In the genomic region with DNA sequence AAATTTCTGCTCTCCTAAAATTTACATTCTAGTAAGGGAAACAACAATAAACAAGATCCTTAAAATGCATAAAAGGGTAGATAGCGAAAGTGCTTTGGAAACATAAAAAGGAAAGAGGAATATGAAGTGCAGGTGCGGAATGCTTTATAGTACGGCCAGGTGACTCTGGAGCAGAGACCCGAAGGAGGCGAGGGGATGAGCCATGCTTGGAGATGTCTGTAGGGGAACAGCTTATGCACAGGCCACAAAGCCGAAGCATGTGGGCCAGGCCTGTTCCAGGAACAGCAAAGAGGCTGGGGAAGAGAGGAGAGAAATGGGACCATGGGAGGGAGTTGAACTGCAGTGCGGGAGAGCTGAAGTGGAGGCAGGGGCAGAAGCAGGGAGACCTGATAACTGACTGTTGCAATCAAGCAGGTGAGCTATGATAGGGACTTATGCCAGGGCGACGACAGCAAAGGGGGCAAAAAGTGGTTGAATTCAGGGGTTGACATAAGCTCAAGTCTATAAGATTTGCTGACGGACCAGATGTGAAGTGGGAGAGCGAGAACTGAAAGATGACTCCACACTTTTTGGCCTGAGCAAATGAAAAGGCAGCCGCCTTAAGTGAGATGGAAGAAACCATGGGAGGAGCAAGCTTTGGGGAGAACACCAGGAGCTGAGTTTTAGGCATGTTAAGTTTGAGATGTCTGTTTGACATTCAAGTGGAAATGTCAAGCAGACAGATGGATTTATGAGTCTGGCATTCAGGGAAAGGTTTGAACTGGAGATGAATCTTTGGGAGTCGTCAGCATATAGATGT, we compare ENCODE assay signal across 8 cellular contexts.
DNase-seq lines count a peak whose midpoint lies in the region; ATAC-seq lines count a peak whose summit lies in the region.

No MANE protein-coding gene starts in this region.

- H3K4me1 Mint-ChIP-seq in activated CD8-positive, alpha-beta T cell treated with anti-CD3 and anti-CD28 coated beads, Interleukin-2, amount 10 ng/mL, durations not matched to agents 7 days and 5 days (ENCODE audit: low read depth), result peaks cover 27% of the 10 kb centered on the region
- peaks cover 50% of the 10 kb centered on the region for H3K4me1 Mint-ChIP-seq in stimulated activated memory B cell treated with anti-CD40 and anti-IgM and Interleukin-4, amounts not matched to agents 10 μg/mL and 1 μg/mL and 100 μg/mL, for 72 hours

- peak overlapping the region; percentile 89 for H3K27ac Mint-ChIP-seq in activated CD8-positive, alpha-beta T cell treated with anti-CD3 and anti-CD28 coated beads, Interleukin-2, amount 10 ng/mL, durations not matched to agents 7 days and 5 days
- peak overlapping the region; percentile 87 for H3K27ac Mint-ChIP-seq in stimulated activated memory B cell treated with anti-CD40 and anti-IgM and Interleukin-4, amounts not matched to agents 10 μg/mL and 1 μg/mL and 100 μg/mL, for 72 hours

- H3K9me3 Mint-ChIP-seq in activated CD8-positive, alpha-beta T cell treated with anti-CD3 and anti-CD28 coated beads, Interleukin-2, amount 10 ng/mL, durations not matched to agents 7 days and 5 days (ENCODE audit: insufficient read depth), result no peaks in the 10 kb centered on the region
- no peaks in the 10 kb centered on the region for H3K9me3 Mint-ChIP-seq in stimulated activated memory B cell treated with anti-CD40 and anti-IgM and Interleukin-4, amounts not matched to agents 10 μg/mL and 1 μg/mL and 100 μg/mL, for 72 hours

- H3K4me3 Mint-ChIP-seq in activated CD8-positive, alpha-beta T cell treated with anti-CD3 and anti-CD28 coated beads, Interleukin-2, amount 10 ng/mL, durations not matched to agents 7 days and 5 days, result peak overlapping the region; percentile 91
- peak overlapping the region; percentile 87 for H3K4me3 Mint-ChIP-seq in stimulated activated memory B cell treated with anti-CD40 and anti-IgM and Interleukin-4, amounts not matched to agents 10 μg/mL and 1 μg/mL and 100 μg/mL, for 72 hours

- no peaks in the 10 kb centered on the region for H3K27me3 ChIP-seq in iPS-15b (ENCODE audit: control insufficient read depth, insufficient read depth, low read length)

- H3K36me3 Mint-ChIP-seq in activated CD8-positive, alpha-beta T cell treated with anti-CD3 and anti-CD28 coated beads, Interleukin-2, amount 10 ng/mL, durations not matched to agents 7 days and 5 days (ENCODE audit: low read depth), result peaks cover 27% of the 10 kb centered on the region
- peaks cover 19% of the 10 kb centered on the region for H3K36me3 Mint-ChIP-seq in stimulated activated memory B cell treated with anti-CD40 and anti-IgM and Interleukin-4, amounts not matched to agents 10 μg/mL and 1 μg/mL and 100 μg/mL, for 72 hours

- DNase-seq in DMS53 (lab: John Stamatoyannopoulos, UW), result peak; percentile 51
- DNase-seq in DMS53 treated with DMSO at 0.1 percent for 48 hours (lab: John Stamatoyannopoulos, UW; ENCODE audit: unreplicated experiment), result no peak
- DNase-seq in activated CD8-positive, alpha-beta T cell treated with anti-CD3 and anti-CD28 coated beads, Interleukin-2, amount 10 ng/mL, durations not matched to agents 7 days and 5 days, result no peak
- DNase-seq in sciatic nerve (ENCODE audit: low spot score), result no peak
- DNase-seq in activated CD8-positive, alpha-beta memory T cell treated with anti-CD3 and anti-CD28 coated beads, Interleukin-2, amount 50 U/mL, for 4 hours, result no peak

- H3K9me3 ChIP-seq in iPS-15b (ENCODE audit: control insufficient read depth, insufficient read depth, low read length), result no peaks in the 10 kb centered on the region

- no peaks in the 10 kb centered on the region for H3K36me3 ChIP-seq in iPS-15b (ENCODE audit: control insufficient read depth, insufficient read depth, low read length)

- no peak overlapping the region for H3K9ac ChIP-seq in iPS-15b (ENCODE audit: low read depth, low read length)

- CTCF ChIA-PET in activated CD8-positive, alpha-beta T cell treated with anti-CD3 and anti-CD28 coated beads, Interleukin-2, amount 10 ng/mL, durations not matched to agents 7 days and 5 days (lab: Charles Lee), result interaction anchor here (0.8 to 1.0 kb wide), 4 partner anchors 56 to 61 kb away, joined by 3 to 4 read pairs (median 3); no protein-coding TSS in a partner anchor

- H3K27me3 Mint-ChIP-seq in activated CD8-positive, alpha-beta T cell treated with anti-CD3 and anti-CD28 coated beads, Interleukin-2, amount 10 ng/mL, durations not matched to agents 7 days and 5 days (ENCODE audit: low read depth), result peaks cover 12% of the 10 kb centered on the region
- H3K27me3 Mint-ChIP-seq in stimulated activated memory B cell treated with anti-CD40 and anti-IgM and Interleukin-4, amounts not matched to agents 10 μg/mL and 1 μg/mL and 100 μg/mL, for 72 hours, result peaks cover 11% of the 10 kb centered on the region

- POLR2A ChIA-PET in activated CD8-positive, alpha-beta T cell treated with anti-CD3 and anti-CD28 coated beads, Interleukin-2, amount 10 ng/mL, durations not matched to agents 7 days and 5 days (lab: Charles Lee), result interaction anchor here (0.6 to 3.4 kb wide), 2 partner anchors 14 to 97 kb away, joined by 3 to 15 read pairs; a partner anchor contains a TSS

- H3K4me3 ChIP-seq in iPS-15b (ENCODE audit: low read depth, low read length), result peak overlapping the region; percentile 47

- intact Hi-C loops in sciatic nerve (cut with DNase I), result no loop called here

- no peak for ATAC-seq in activated CD8-positive, alpha-beta T cell treated with anti-CD3 and anti-CD28 coated beads, Interleukin-2, amount 10 ng/mL, durations not matched to agents 7 days and 5 days
- ATAC-seq in stimulated activated memory B cell treated with anti-CD40 and anti-IgM and Interleukin-4, amounts not matched to agents 10 μg/mL and 1 μg/mL and 100 μg/mL, for 72 hours, result no peak
- ATAC-seq in sciatic nerve, result no peak
- no peak for ATAC-seq in HG02759 (IDR thresholded peaks at IDR 0.05; ENCODE audit: unreplicated experiment)

- H3K4me1 ChIP-seq in iPS-15b (ENCODE audit: control insufficient read depth, insufficient read depth, low read length), result peaks cover 6% of the 10 kb centered on the region
